In the genomic region with DNA sequence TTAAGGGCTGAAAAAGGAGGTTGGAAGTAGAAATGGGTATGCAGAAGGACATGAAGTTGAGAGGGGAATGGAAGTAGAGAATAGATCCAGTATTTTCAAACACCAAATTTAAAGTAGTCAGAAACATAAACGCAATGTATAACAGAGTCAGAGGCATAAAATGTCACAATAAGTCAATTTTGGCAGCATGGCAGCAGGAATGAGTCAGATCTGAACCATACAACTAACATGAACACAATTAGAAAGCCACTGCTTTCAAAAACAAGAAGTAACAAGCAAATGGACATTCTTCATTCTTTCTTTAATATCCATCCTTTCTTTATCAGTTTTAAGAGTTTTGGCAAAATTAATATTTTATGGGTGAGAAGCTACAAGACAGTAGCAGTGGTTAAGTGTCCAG, we compare ENCODE assay signal across 11 cellular contexts. TPM values are rescaled to one million over a fixed set of nuclear protein-coding genes. Genes with fewer than 3 reads are reported as not detected.
DNase-seq lines count a peak whose midpoint lies in the region; ATAC-seq and TF ChIP-seq lines count a peak whose summit lies in the region.
"Had no signal": no experiment of that assay in that cellular context is flagged by ENCODE, and none has a peak within 500 bp of the region (broad histone marks: within the 10 kb centered on the region; RNA-seq: fewer than 3 reads in every experiment).

No MANE protein-coding gene starts in this region.

- H4K20me1 ChIP-seq in GM23248 (ENCODE audit: insufficient read depth): peaks cover 16% of the 10 kb centered on the region; the same call in 1 of the 2 replicates

- H3K27me3 ChIP-seq in GM23248 (replicated peaks; ENCODE audit: insufficient read depth) (no peaks in the 10 kb centered on the region), SJCRH30 (no peaks in the 10 kb centered on the region)
- H3K27me3 ChIP-seq: body of pancreas had no signal

- WGBS in GM23248 (ENCODE audit: low coverage in 1 of 2, low lambda C conversion rate in 2 of 2, missing lambda C conversion rate in 2 of 2), 2 experiments: 30 to 35% methylated on average over 1 of the region's 1 CpG

- no peaks in the 10 kb centered on the region for H3K9me2 ChIP-seq in GM23248 (ENCODE audit: insufficient read depth)

- in situ Hi-C loops in GM23248 (cut with MboI): no loop called here

- H3K9me3 ChIP-seq in GM23248 (ENCODE audit: low read depth) (no peaks in the 10 kb centered on the region), SK-N-MC (ENCODE audit: low read depth, low read length) (peaks cover 7% of the 10 kb centered on the region; the same call in 1 of the 2 replicates), SJCRH30 (replicated peaks) (no peaks in the 10 kb centered on the region)
- H3K9me3 ChIP-seq: body of pancreas had no signal

- H3K4me1 ChIP-seq in GM23248 (ENCODE audit: insufficient read depth) (peaks cover 17% of the 10 kb centered on the region), SJCRH30 (0 out of 2 replicates have a peak, but pooled peaks cover 4% of the 10 kb centered on the region)

- ATAC-seq in GM21529 (IDR thresholded peaks at IDR 0.05; ENCODE audit: unreplicated experiment) (no peak), HG02610 (IDR thresholded peaks at IDR 0.05; ENCODE audit: unreplicated experiment) (no peak), GM18907 (IDR thresholded peaks at IDR 0.05; ENCODE audit: unreplicated experiment) (no peak)
- ATAC-seq: body of pancreas had no signal

- peak; percentile 64 for DNase-seq in AG08396 (ENCODE audit: low spot score)
- peak; percentile 84 for DNase-seq in GM23248
- DNase-seq in SK-N-MC (ENCODE audit: low read depth, low spot score): no peak
- peak; percentile 81 for DNase-seq in fibroblast of mammary gland (ENCODE audit: low read depth)
- no peak for DNase-seq in SJCRH30
- DNase-seq: body of pancreas, GF-D8, NCI-H1436 had no signal

- H3K4me3 ChIP-seq in GM23248: peak overlapping the region; percentile 83
- peak overlapping the region; percentile 96 for H3K4me3 ChIP-seq in SK-N-MC
- no peak overlapping the region for H3K4me3 ChIP-seq in fibroblast of mammary gland (ENCODE audit: control insufficient read depth, low read depth, low read length)
- no peak overlapping the region for H3K4me3 ChIP-seq in SJCRH30
- H3K4me3 ChIP-seq: body of pancreas had no signal

- peak overlapping the region; percentile 7; the same call in 1 of the 2 replicates for H2AFZ ChIP-seq in GM23248

- H3K36me3 ChIP-seq in GM23248 (ENCODE audit: low read depth) (0 out of 2 replicates have a peak, but pooled peaks cover 10% of the 10 kb centered on the region), SK-N-MC (ENCODE audit: insufficient read depth, low read length) (peaks cover 47% of the 10 kb centered on the region), SJCRH30 (peaks cover 19% of the 10 kb centered on the region)

- H3K9ac ChIP-seq in GM23248 (peak overlapping the region; percentile 92), SK-N-MC (ENCODE audit: insufficient read length) (no peak overlapping the region)

- peak overlapping the region; percentile 59 for H3K27ac ChIP-seq in GM23248
- no peak overlapping the region for H3K27ac ChIP-seq in SK-N-MC
- H3K27ac ChIP-seq in SJCRH30: no peak overlapping the region
- H3K27ac ChIP-seq: body of pancreas had no signal

- H3K79me2 ChIP-seq in GM23248 (ENCODE audit: insufficient read depth): peaks cover 88% of the 10 kb centered on the region

- H3K4me2 ChIP-seq in GM23248 (ENCODE audit: unreplicated experiment): peak overlapping the region; percentile 85

- TF ChIP-seq CTCF in fibroblast of mammary gland (conservative IDR thresholded peaks at IDR 0.05; ENCODE audit: control insufficient read depth, insufficient read depth, low read depth, low read length): no peak

- peaks cover 15% of the 10 kb centered on the region; the same call in 1 of the 2 replicates for H3F3A ChIP-seq in GM23248 (ENCODE audit: insufficient read depth)

RNA-seq across cellular contexts. Expression of a gene that starts 2.5 kb away (rescaled TPM):
- total RNA-seq in GM23248 (2014; rRNA removed; shearing (Covaris generic)): 14.5 and 23.6 TPM in 2 replicates
- 35.6 and 38.2 TPM in 2 replicates for polyA plus RNA-seq in GM23248 (2016; fragmentation: Nextera tagmentation; extraction: Ambion mirVana)
- total RNA-seq in SJCRH30 (2014; rRNA removed; shearing (Covaris generic)): 29.9 and 39.9 TPM in 2 replicates

Comparison
In these comparisons a context has a peak if more than half of its experiments do, and no peak if none do; other contexts are left out.
1. DNase-seq: peak in AG08396 (single experiment), GM23248 (single experiment) and fibroblast of mammary gland (single experiment); none in SK-N-MC (single experiment) and SJCRH30 (0 of 2).
2. H3K4me3 ChIP-seq: peak in GM23248 (single experiment) and SK-N-MC (single experiment); none in fibroblast of mammary gland (single experiment) and SJCRH30 (single experiment).